14 cellular contexts compared by ENCODE assay signal in genomic region chr16:81265658-81266451, GRCh38. TPM values are rescaled to one million over a fixed set of nuclear protein-coding genes. Genes with fewer than 3 reads are reported as not detected.
DNase-seq lines count a peak whose midpoint lies in the region; ATAC-seq, FAIRE-seq and TF ChIP-seq lines count a peak whose summit lies in the region.
"Had no signal": no experiment of that assay in that cellular context is flagged by ENCODE, and none has a peak within 500 bp of the region (broad histone marks: within the 10 kb centered on the region; RNA-seq: fewer than 3 reads in every experiment).

No MANE protein-coding gene starts in this region.

- FAIRE-seq in GM12891 (lab: Jason Lieb, UNC) = no peak
- FAIRE-seq: A549 had no signal

- in situ Hi-C loops in ACHN (cut with HindIII; ENCODE audit: low pct_ligation_motif_present, low pct_unique_long_range_greater_than_20kb, low sequenced_read_pairs) = no loop called here

- H3K36me3 ChIP-seq in mucosa of stomach (ENCODE audit: control insufficient read depth, insufficient read depth, low read length) (no peaks in the 10 kb centered on the region), uterus (no peaks in the 10 kb centered on the region)

- no peak for TF ChIP-seq POLR2A in uterus (IDR thresholded peaks at IDR 0.05)
- TF ChIP-seq POLR2A in GM12891 (IDR thresholded peaks at IDR 0.05; ENCODE audit: low read depth, low read length) = no peak

- H3K4me1 ChIP-seq in mucosa of stomach (ENCODE audit: control insufficient read depth, insufficient read depth, low read length) (peaks cover 27% of the 10 kb centered on the region), uterus (peaks cover 0 to 8% of the 10 kb centered on the region in 2 donors)
- H3K4me1 ChIP-seq: A549 had no signal

- no peak for TF ChIP-seq CTCF in foreskin fibroblast (IDR thresholded peaks at IDR 0.05; ENCODE audit: low read depth, low read length)
- no peak for TF ChIP-seq CTCF in uterus (IDR thresholded peaks at IDR 0.05)

- H3K27me3 ChIP-seq in mucosa of stomach (ENCODE audit: control insufficient read depth, insufficient read depth, low read length) (no peaks in the 10 kb centered on the region), uterus (no peaks in the 10 kb centered on the region)

- no peaks in the 10 kb centered on the region for H3K9me3 ChIP-seq in mucosa of stomach (ENCODE audit: control insufficient read depth, low read length)
- H3K9me3 ChIP-seq in uterus = no peaks in the 10 kb centered on the region
- H3K9me3 ChIP-seq: A549 had no signal

- H3K4me3 ChIP-seq in foreskin fibroblast (ENCODE audit: low read depth in 1 of 2, low read length in 2 of 2) (no peak overlapping the region), mucosa of stomach (ENCODE audit: low read length) (no peak overlapping the region), uterus (no peak overlapping the region)
- H3K4me3 ChIP-seq: A549 had no signal

- peak; percentile 45 for DNase-seq in NCI-H2171 treated with DMSO at 0.1 percent for 48 hours (lab: John Stamatoyannopoulos, UW)
- DNase-seq in NCI-H2171 (lab: John Stamatoyannopoulos, UW) = no peak
- peak; percentile 12 to 42 for DNase-seq in foreskin fibroblast
- peak; percentile 82 to 84 for DNase-seq in uterus
- DNase-seq in ACHN = no peak
- DNase-seq in GM12891 (ENCODE audit: insufficient read length, low spot score) = no peak
- DNase-seq: activated CD4-positive, alpha-beta T cell treated with anti-CD3 and anti-CD28 coated beads for 1 hour; activated naive CD4-positive, alpha-beta T cell treated with anti-CD3 and anti-CD28 coated beads, Interleukin-2, amount 10 ng/mL, durations not matched to agents 7 days and 5 days; NCI-H187 had no signal

- peak overlapping the region in 1 of 2 donors; percentile 62 for H3K27ac ChIP-seq in uterus
- H3K27ac ChIP-seq: A549, HL-60 had no signal

- H3K9ac ChIP-seq in mucosa of stomach (ENCODE audit: low read length) = peak overlapping the region; percentile 38

- no peak for ATAC-seq in HG03520 (IDR thresholded peaks at IDR 0.05; ENCODE audit: unreplicated experiment)
- ATAC-seq: A549 had no signal

- intact Hi-C loops in uterus (cut with DNase I; ENCODE audit: low total_unique reads) = no loop called here

TF ChIP-seq in GM12891, 5 proteins besides CTCF, POLR2A, EP300 and RAD21:
- TF ChIP-seq POLR2AphosphoS5 (IDR thresholded peaks at IDR 0.05; ENCODE audit: low read depth, low read length) (no peak), POU2F2 (IDR thresholded peaks at IDR 0.05; ENCODE audit: low read depth, low read length) (no peak), PAX5 (IDR thresholded peaks at IDR 0.05; ENCODE audit: insufficient read depth, low read length, severe bottlenecking) (no peak), TAF1 (IDR thresholded peaks at IDR 0.05; ENCODE audit: low read depth, low read length) (no peak), SPI1 (IDR thresholded peaks at IDR 0.05; ENCODE audit: low read depth, low read length) (no peak)
TF ChIP-seq in GM12891: peak in this region for 0.

RNA-seq across cellular contexts. Expression of gene BCO1, which starts 27.4 kb away (rescaled TPM):
- total RNA-seq in uterus = 1 to 10 TPM in 1 of 4 donors, under 1 TPM in 2, not detected in 1; 0.27 to 2.6 (median 0.97) TPM
- not detected for polyA plus RNA-seq in GM12891 (2012; ENCODE audit: low read depth, missing spikeins)
- total RNA-seq: temporal lobe had no signal

RNA-seq across cellular contexts. Expression of gene GAN, which starts 48.9 kb away (rescaled TPM):
- 10 to 100 TPM in 3 of 4 donors, 1 to 10 TPM in 1; 7.9 to 18.5 (median 15.2) TPM for total RNA-seq in uterus
- 0.40 TPM for polyA plus RNA-seq in GM12891 (2012; ENCODE audit: low read depth, missing spikeins)

Comparison
In these comparisons a context has a peak if more than half of its experiments do, and no peak if none do; other contexts are left out.
1. DNase-seq: peak in NCI-H2171 treated with DMSO at 0.1 percent for 48 hours (single experiment), foreskin fibroblast (2 of 2) and uterus (2 of 2); none in NCI-H2171 (single experiment), ACHN (single experiment) and GM12891 (single experiment).